ENCODE assay signal across 8 cellular contexts in the genomic region with DNA sequence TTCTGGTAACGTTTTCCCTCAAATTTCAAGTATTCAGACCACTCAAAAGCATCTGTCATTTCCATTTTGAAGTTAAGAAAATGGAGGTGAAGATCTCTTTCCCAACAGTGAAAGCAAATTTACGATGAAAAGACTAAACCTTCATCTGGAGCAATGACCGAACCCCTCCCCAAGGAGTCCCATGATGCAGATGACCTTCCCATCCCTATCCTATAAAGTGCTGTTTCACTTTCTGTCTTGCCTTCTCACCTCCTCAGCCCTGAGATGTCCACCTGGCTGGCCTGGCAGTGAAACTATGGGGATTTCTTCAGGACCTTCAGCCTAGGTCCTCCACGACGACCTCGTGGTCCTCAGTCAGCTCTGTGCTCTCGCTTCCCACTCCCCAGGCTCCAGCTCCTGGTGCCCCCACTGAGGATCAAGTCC. TPM values are rescaled to one million over a fixed set of nuclear protein-coding genes. Genes with fewer than 3 reads are reported as not detected.
DNase-seq lines count a peak whose midpoint lies in the region; ATAC-seq and TF ChIP-seq lines count a peak whose summit lies in the region.

No MANE protein-coding gene starts in this region.

- no peak for TF ChIP-seq CTCF in osteoblast (IDR thresholded peaks at IDR 0.05; ENCODE audit: extremely low read depth, low read depth, low read length)

- DNase-seq in CD8-positive, alpha-beta memory T cell: no peak
- DNase-seq in M059J (ENCODE audit: low read depth) (peak; percentile 31), osteoblast (ENCODE audit: insufficient read length, low spot score, missing footprints) (no peak), GF-D8 (lab: John Stamatoyannopoulos, UW) (no peak)
- DNase-seq in effector memory CD4-positive, alpha-beta T cell: no peak
- DNase-seq in NK-92 treated with Interleukin-12 subunit alpha and Interleukin-12 subunit beta, amount 100 ng/mL, for 24 hours (lab: John Stamatoyannopoulos, UW): no peak
- no peak for DNase-seq in activated CD8-positive, alpha-beta memory T cell treated with anti-CD3 and anti-CD28 coated beads for 24 hours

- peak overlapping the region; percentile 99 for H3K27ac ChIP-seq in CD8-positive, alpha-beta memory T cell (ENCODE audit: low read depth, low read length)
- peak overlapping the region; percentile 97 for H3K27ac ChIP-seq in effector memory CD4-positive, alpha-beta T cell (ENCODE audit: insufficient read depth, low read length, poor library complexity, severe bottlenecking)
- H3K27ac ChIP-seq in osteoblast (ENCODE audit: low read depth, low read length): peak overlapping the region; percentile 61

- H3K36me3 ChIP-seq in CD8-positive, alpha-beta memory T cell (ENCODE audit: insufficient read depth, low read length): no peaks in the 10 kb centered on the region
- H3K36me3 ChIP-seq in effector memory CD4-positive, alpha-beta T cell (ENCODE audit: control insufficient read depth, insufficient read depth, low read length): no peaks in the 10 kb centered on the region
- no peaks in the 10 kb centered on the region for H3K36me3 ChIP-seq in osteoblast (ENCODE audit: insufficient read depth, low read length)

- H2AFZ ChIP-seq in osteoblast (ENCODE audit: low read length): peak overlapping the region; percentile 84

- peak overlapping the region; percentile 94 to 100 (median 97) for H3K4me3 Mint-ChIP-seq in CD8-positive, alpha-beta memory T cell

- H3K27me3 ChIP-seq in CD8-positive, alpha-beta memory T cell (ENCODE audit: insufficient read depth, low read length, poor library complexity, severe bottlenecking): no peaks in the 10 kb centered on the region
- H3K27me3 ChIP-seq in effector memory CD4-positive, alpha-beta T cell (replicated peaks; ENCODE audit: control insufficient read depth, insufficient read depth, low read length, poor library complexity, severe bottlenecking): no peaks in the 10 kb centered on the region
- no peaks in the 10 kb centered on the region for H3K27me3 ChIP-seq in osteoblast (ENCODE audit: insufficient read depth, low read length)

- H3K4me3 ChIP-seq in CD8-positive, alpha-beta memory T cell (ENCODE audit: low read length): peak overlapping the region; percentile 87
- peak overlapping the region; percentile 96 for H3K4me3 ChIP-seq in effector memory CD4-positive, alpha-beta T cell (ENCODE audit: insufficient read depth, low read depth, low read length, poor library complexity, severe bottlenecking)
- H3K4me3 ChIP-seq in osteoblast (ENCODE audit: insufficient read depth, low read length): peak overlapping the region; percentile 81

- H3K27me3 Mint-ChIP-seq in CD8-positive, alpha-beta memory T cell: peaks cover 0 to 3% of the 10 kb centered on the region in 2 donors

- POLR2A ChIA-PET in CD8-positive, alpha-beta memory T cell (lab: Charles Lee): no interaction called here

- H3K4me1 Mint-ChIP-seq in CD8-positive, alpha-beta memory T cell: peaks cover 34 to 40% (median 39%) of the 10 kb centered on the region in 3 donors

- peak overlapping the region; percentile 81 for H3K4me2 ChIP-seq in osteoblast (ENCODE audit: insufficient read depth, low read length)

- CTCF ChIA-PET in CD8-positive, alpha-beta memory T cell (lab: Charles Lee): interaction anchor here (1.3 to 5.9 kb wide), 5 partner anchors 14 to 224 kb away, joined by 3 to 50 read pairs (median 6); no protein-coding TSS in a partner anchor

- H3K27ac Mint-ChIP-seq in CD8-positive, alpha-beta memory T cell: peak overlapping the region; percentile 84 to 98 (median 91)

- no peak for ATAC-seq in GM21381 (IDR thresholded peaks at IDR 0.05; ENCODE audit: unreplicated experiment)

- H3K79me2 ChIP-seq in osteoblast (ENCODE audit: insufficient read depth, low read length): peaks cover 39% of the 10 kb centered on the region

- no peaks in the 10 kb centered on the region for H3K9me3 ChIP-seq in CD8-positive, alpha-beta memory T cell (ENCODE audit: low read length)
- H3K9me3 ChIP-seq in effector memory CD4-positive, alpha-beta T cell (ENCODE audit: control insufficient read depth, low read length): no peaks in the 10 kb centered on the region
- H3K9me3 ChIP-seq in osteoblast (ENCODE audit: low read depth, low read length): no peaks in the 10 kb centered on the region

- peaks cover 33% of the 10 kb centered on the region for H3K4me1 ChIP-seq in CD8-positive, alpha-beta memory T cell (ENCODE audit: insufficient read depth, low read length)
- H3K4me1 ChIP-seq in effector memory CD4-positive, alpha-beta T cell (ENCODE audit: control insufficient read depth, insufficient read depth, low read length, poor library complexity, severe bottlenecking): peaks cover 19% of the 10 kb centered on the region
- peaks cover 49% of the 10 kb centered on the region for H3K4me1 ChIP-seq in osteoblast (ENCODE audit: insufficient read depth, low read length)

- H4K20me1 ChIP-seq in osteoblast (ENCODE audit: insufficient read depth, low read length): peaks cover 12% of the 10 kb centered on the region

- no peaks in the 10 kb centered on the region for H3K9me3 Mint-ChIP-seq in CD8-positive, alpha-beta memory T cell

- H3K36me3 Mint-ChIP-seq in CD8-positive, alpha-beta memory T cell: peaks cover 0 to 27% (median 4%) of the 10 kb centered on the region in 3 donors

RNA-seq across cellular contexts. Expression of a gene that starts 0.9 kb away (rescaled TPM):
- total RNA-seq in CD8-positive, alpha-beta memory T cell: 10 to 100 TPM; 33.9 to 34.3 TPM
- polyA plus RNA-seq in CD8-positive, alpha-beta memory T cell: 40.9 TPM
- total RNA-seq in M059J (2014; rRNA removed; shearing (Covaris generic)): 48.7 and 77.6 TPM in 2 replicates
- total RNA-seq in osteoblast: 136 and 254 TPM in 2 replicates
